ENCODE assay signal across 8 cellular contexts in the genomic region with DNA sequence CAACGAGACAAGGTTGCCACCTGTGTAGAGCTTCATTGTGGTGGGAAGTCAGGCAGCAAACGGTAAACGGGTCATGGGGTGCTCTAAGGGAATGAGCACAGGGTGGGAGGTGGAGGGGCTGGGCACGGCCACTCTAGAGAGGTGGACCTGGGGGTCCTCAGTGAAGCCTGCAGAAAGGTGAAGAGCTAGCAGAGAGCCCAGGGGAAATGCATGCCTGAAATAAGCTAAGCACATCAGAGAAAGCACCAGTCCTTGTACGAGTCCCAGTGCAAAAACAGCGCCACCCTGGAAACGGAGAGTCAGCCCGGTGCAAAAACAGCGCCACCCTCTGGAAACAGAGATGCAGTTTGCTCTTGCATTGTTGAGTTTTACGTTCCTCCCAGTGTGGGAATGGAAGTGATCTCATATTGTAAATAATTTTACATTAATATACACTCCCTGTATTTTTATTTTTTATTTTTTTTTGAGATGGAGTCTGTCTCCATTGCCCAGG.
DNase-seq lines count a peak whose midpoint lies in the region; ATAC-seq lines count a peak whose summit lies in the region.

No MANE protein-coding gene starts in this region.

- no peaks in the 10 kb centered on the region for H3K9me3 ChIP-seq in adipocyte (ENCODE audit: control insufficient read depth, low read length)

- no peaks in the 10 kb centered on the region for H3K4me1 ChIP-seq in adipocyte (ENCODE audit: control insufficient read depth, insufficient read depth, low read length)

- H3K27me3 ChIP-seq in adipocyte (replicated peaks; ENCODE audit: control insufficient read depth, insufficient read depth, low read length) = no peaks in the 10 kb centered on the region

- intact Hi-C loops in Right ventricle myocardium inferior (cut with DNase I) = no loop called here
- intact Hi-C loops in Right ventricle myocardium superior (cut with DNase I) = loop anchor here (10.0 kb wide), 1 partner anchor 126 kb away; no protein-coding TSS in a partner anchor

- DNase-seq in Right ventricle myocardium inferior (ENCODE audit: missing footprints) (peak; percentile 30), Right ventricle myocardium superior (no peak), NCI-H69 (lab: John Stamatoyannopoulos, UW) (peak; percentile 74), adipocyte (ENCODE audit: low read depth) (peak; percentile 25), islet precursor cell (peak; percentile 84), NCI-H345 treated with DMSO at 0.1 percent for 48 hours (lab: John Stamatoyannopoulos, UW; ENCODE audit: unreplicated experiment) (no peak)
- no peak for DNase-seq in activated CD4-positive, CD25-positive, alpha-beta regulatory T cell treated with anti-CD3 and anti-CD28 coated beads, Interleukin-2, amount 50 U/mL, for 72 hours

- H3K36me3 ChIP-seq in adipocyte (ENCODE audit: control insufficient read depth, insufficient read depth, low read length, severe bottlenecking) = peaks cover 53% of the 10 kb centered on the region

- no peak overlapping the region for H3K4me3 ChIP-seq in adipocyte (ENCODE audit: low read length)

- ATAC-seq in Right ventricle myocardium inferior (no peak), Right ventricle myocardium superior (ENCODE audit: poor library complexity) (no peak), GM18517 (IDR thresholded peaks at IDR 0.05; ENCODE audit: unreplicated experiment) (no peak)

- no peak overlapping the region for H3K9ac ChIP-seq in adipocyte (ENCODE audit: low read length)

Comparison
In these comparisons a context has a peak if more than half of its experiments do, and no peak if none do; other contexts are left out.
1. DNase-seq: peak in Right ventricle myocardium inferior (single experiment), NCI-H69 (single experiment), adipocyte (single experiment) and islet precursor cell (single experiment); none in Right ventricle myocardium superior (single experiment), NCI-H345 treated with DMSO at 0.1 percent for 48 hours (single experiment) and activated CD4-positive, CD25-positive, alpha-beta regulatory T cell treated with anti-CD3 and anti-CD28 coated beads, Interleukin-2, amount 50 U/mL, for 72 hours (single experiment).